8 cellular contexts compared by ENCODE assay signal in the genomic region with DNA sequence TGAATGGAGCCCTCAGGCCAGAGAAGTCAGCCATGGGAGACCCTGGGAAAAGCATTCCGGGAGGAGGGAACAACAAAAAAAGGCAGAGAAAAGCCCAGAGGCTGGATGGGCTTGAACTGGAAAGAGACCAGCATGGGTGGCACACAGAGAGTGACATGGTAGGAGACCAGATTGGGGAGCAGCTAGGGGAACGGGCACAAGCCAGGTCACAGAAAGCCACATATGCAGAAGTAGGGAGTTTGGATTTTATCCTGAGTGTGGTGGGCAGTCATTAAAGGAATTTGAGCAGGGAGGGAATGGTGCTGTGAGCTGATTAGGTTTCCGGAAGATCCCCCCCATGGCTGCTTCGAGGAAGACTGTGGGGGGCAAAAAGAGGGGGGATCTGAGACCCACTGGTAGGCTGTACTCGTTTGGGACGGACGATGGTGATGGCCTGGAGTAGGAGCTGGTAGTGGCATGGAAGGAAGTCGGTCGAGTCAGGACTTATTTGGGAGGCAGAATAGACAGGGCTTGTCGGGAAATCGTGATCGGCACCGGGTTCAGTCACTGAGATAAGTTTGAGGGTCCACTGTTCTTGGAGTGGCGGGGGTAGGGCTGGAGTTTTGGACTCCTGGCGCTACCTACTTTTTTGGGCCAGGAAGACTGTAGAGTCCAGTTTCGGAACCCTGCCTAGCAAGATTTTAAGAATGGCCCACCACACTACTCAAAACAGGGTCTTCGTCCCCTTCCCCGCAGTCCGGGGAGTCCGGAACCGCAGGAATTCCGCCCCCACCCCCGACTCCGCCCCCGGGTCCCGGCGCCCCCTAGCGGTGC. TPM values are rescaled to one million over a fixed set of nuclear protein-coding genes. Genes with fewer than 3 reads are reported as not detected.
A peak's percentile ranks its signal among the peaks of the same experiment; 100 is the strongest.
DNase-seq lines count a peak whose midpoint lies in the region; ATAC-seq and TF ChIP-seq lines count a peak whose summit lies in the region.

No MANE protein-coding gene starts in this region.

- peak overlapping the region; percentile 85 for H3K4me3 ChIP-seq in brain microvascular endothelial cell (ENCODE audit: low read depth, low read length)
- H3K4me3 ChIP-seq in left lung = peak overlapping the region; percentile 79 to 90
- peak overlapping the region; percentile 73 for H3K4me3 ChIP-seq in suprapubic skin

- H3K27ac ChIP-seq in brain microvascular endothelial cell (peak overlapping the region; percentile 99), left lung (peak overlapping the region; percentile 98 to 100), suprapubic skin (peak overlapping the region; percentile 97)

- H3K9me3 ChIP-seq in left lung (no peaks in the 10 kb centered on the region), suprapubic skin (no peaks in the 10 kb centered on the region)

- H3K4me1 ChIP-seq in left lung (peaks cover 26 to 52% of the 10 kb centered on the region in 2 donors), suprapubic skin (peaks cover 44% of the 10 kb centered on the region)

- in situ Hi-C loops in brain microvascular endothelial cell (cut with HindIII; ENCODE audit: low pct_ligation_motif_present, low sequenced_read_pairs) = no loop called here

- under 1% methylated on average over 16 of the region's 28 CpGs for WGBS in suprapubic skin

- ATAC-seq in left lung = peak; percentile 38

- H3K27me3 ChIP-seq in brain microvascular endothelial cell (replicated peaks) (no peaks in the 10 kb centered on the region), left lung (no peaks in the 10 kb centered on the region), suprapubic skin (no peaks in the 10 kb centered on the region)

- TF ChIP-seq CTCF in brain microvascular endothelial cell (IDR thresholded peaks at IDR 0.05; ENCODE audit: low read depth, low read length, missing control alignments) (no peak), left lung (IDR thresholded peaks at IDR 0.05) (no peak), suprapubic skin (IDR thresholded peaks at IDR 0.05) (no peak)

- DNase-seq in Daoy (ENCODE audit: low read depth) = peak; percentile 47
- DNase-seq in Kasumi-1 (lab: John Stamatoyannopoulos, UW) = peak; percentile 29 to 41
- DNase-seq in brain microvascular endothelial cell = peak; percentile 11
- no peak for DNase-seq in left lung
- DNase-seq in suprapubic skin (ENCODE audit: low spot score in 2 of 2) = no peak
- no peak for DNase-seq in HuH-7 (ENCODE audit: low spot score)
- no peak for DNase-seq in NCI-H2227 (lab: John Stamatoyannopoulos, UW; ENCODE audit: unreplicated experiment)
- no peak for DNase-seq in H4 (ENCODE audit: low spot score)

- no peak for TF ChIP-seq POLR2A in suprapubic skin (IDR thresholded peaks at IDR 0.05)

- intact Hi-C loops in left lung (cut with DNase I) = no loop called here

- H3K36me3 ChIP-seq in brain microvascular endothelial cell (replicated peaks) (peaks cover 13% of the 10 kb centered on the region), left lung (peaks cover 0 to 21% of the 10 kb centered on the region in 2 donors), suprapubic skin (peaks cover 10% of the 10 kb centered on the region)

- no peak for TF ChIP-seq EP300 in suprapubic skin (IDR thresholded peaks at IDR 0.05)

RNA-seq across cellular contexts. Expression of a gene that starts 0.9 kb away (rescaled TPM):
- 21.1 and 29.2 TPM in 2 replicates for total RNA-seq in Daoy (2014; rRNA removed; shearing (Covaris generic))
- total RNA-seq in left lung (10 to 100 TPM; 14.8 to 17.5 TPM), suprapubic skin (10 to 100 TPM in 3 of 4 donors, 1 to 10 TPM in 1; 8.5 to 33.9 (median 20.6) TPM)
- 14.8 and 15.4 TPM in 2 replicates for total RNA-seq in H4 (2014; rRNA removed; shearing (Covaris generic))

RNA-seq across cellular contexts. Expression of a gene that starts 11.7 kb away (rescaled TPM):
- 0.71 and 1.6 TPM in 2 replicates for total RNA-seq in Daoy (2014; rRNA removed; shearing (Covaris generic))
- 10 to 100 TPM; 18.7 to 20.0 TPM for total RNA-seq in left lung
- 1 to 10 TPM; 4.1 to 7.3 (median 4.8) TPM for total RNA-seq in suprapubic skin
- 0.77 and 1.2 TPM in 2 replicates for total RNA-seq in H4 (2014; rRNA removed; shearing (Covaris generic))

RNA-seq across cellular contexts. Expression of a gene that starts 19.3 kb away (rescaled TPM):
- 13.8 and 16.8 TPM in 2 replicates for total RNA-seq in Daoy (2014; rRNA removed; shearing (Covaris generic))
- total RNA-seq in left lung (10 to 100 TPM; 31.7 to 35.0 TPM), suprapubic skin (10 to 100 TPM; 16.4 to 29.8 (median 19.1) TPM)
- total RNA-seq in H4 (2014; rRNA removed; shearing (Covaris generic)) = 21.3 and 21.4 TPM in 2 replicates

RNA-seq across cellular contexts. Expression of a gene that starts 34.9 kb away (rescaled TPM):
- under 0.01 TPM in 1 of 2 replicates, not detected in the other for total RNA-seq in Daoy (2014; rRNA removed; shearing (Covaris generic))
- total RNA-seq in left lung (under 1 TPM; 0.09 to 0.24 TPM), suprapubic skin (under 1 TPM in 3 of 4 donors, not detected in 1; 0.21 to 0.47 (median 0.42) TPM)
- not detected in 2 replicates for total RNA-seq in H4 (2014; rRNA removed; shearing (Covaris generic))

RNA-seq across cellular contexts. Expression of a gene that starts 40.7 kb away (rescaled TPM):
- total RNA-seq in Daoy (2014; rRNA removed; shearing (Covaris generic)) = 49.4 and 52.4 TPM in 2 replicates
- total RNA-seq in left lung (100 to 1,000 TPM; 123 to 192 TPM), suprapubic skin (100 to 1,000 TPM; 117 to 172 (median 142) TPM)
- total RNA-seq in H4 (2014; rRNA removed; shearing (Covaris generic)) = 433 and 572 TPM in 2 replicates

Comparison
In these comparisons a context has a peak if more than half of its experiments do, and no peak if none do; other contexts are left out.
1. DNase-seq: peak in Daoy (single experiment), Kasumi-1 (2 of 2) and brain microvascular endothelial cell (single experiment); none in left lung (0 of 2), suprapubic skin (0 of 2), HuH-7 (single experiment), NCI-H2227 (single experiment) and H4 (single experiment).
2. Peak in every context shown above with its lines, with median percentiles within 50 percentile points of each other: H3K27ac ChIP-seq and H3K4me3 ChIP-seq.